1 cellular context compared by ENCODE assay signal in the genomic region with DNA sequence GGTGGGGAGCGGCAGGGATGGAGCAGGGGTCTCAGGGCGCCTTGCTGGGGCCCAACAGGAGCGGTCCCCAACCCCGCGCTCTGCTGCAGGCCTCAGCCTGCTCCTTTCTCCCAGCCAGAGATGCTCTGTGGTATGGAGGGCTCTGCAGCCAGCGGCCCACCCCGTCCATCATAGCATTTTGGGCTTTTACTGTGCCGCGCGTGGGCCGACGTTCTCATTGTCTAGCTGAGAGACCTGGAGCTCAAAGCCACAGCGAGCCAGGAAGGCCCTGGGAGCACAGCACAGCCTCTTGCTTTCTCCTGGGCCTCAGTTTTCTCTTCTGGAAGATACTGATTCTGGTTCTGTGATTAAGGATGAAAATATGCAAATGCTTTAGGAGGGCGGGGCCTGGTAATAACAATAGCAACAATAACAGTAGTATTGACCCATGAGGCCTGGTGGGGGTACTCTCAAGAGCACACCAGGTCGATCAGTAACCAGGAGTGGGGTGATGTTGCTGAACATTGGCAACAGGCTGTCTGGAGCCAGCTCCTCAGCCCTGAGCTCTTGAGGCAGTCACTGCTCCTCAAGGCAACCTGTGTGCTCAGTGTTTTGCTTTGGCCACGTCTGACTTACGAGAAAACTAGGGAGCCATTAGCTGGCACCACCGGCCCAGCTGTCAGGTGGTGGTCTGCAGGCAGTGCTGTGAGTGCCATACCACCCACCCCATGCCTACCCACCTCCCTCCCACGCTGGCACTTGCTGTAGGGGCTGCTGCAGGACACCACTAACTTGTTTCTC.
A peak's percentile ranks its signal among the peaks of the same experiment; 100 is the strongest.
TF ChIP-seq lines count a peak whose summit lies in the region.

No MANE protein-coding gene starts in this region.

TF ChIP-seq in H1, 55 proteins besides CTCF, POLR2A, EP300 and RAD21:
- TF ChIP-seq CBX5 (IDR thresholded peaks at IDR 0.05; ENCODE audit: low read depth, low read length), result no peak
- TF ChIP-seq ASH2L (IDR thresholded peaks at IDR 0.05; ENCODE audit: low read length), result peak; percentile 57
- no peak for TF ChIP-seq TAF1 (IDR thresholded peaks at IDR 0.05; ENCODE audit: low read depth, low read length)
- TF ChIP-seq, protein P1, sequence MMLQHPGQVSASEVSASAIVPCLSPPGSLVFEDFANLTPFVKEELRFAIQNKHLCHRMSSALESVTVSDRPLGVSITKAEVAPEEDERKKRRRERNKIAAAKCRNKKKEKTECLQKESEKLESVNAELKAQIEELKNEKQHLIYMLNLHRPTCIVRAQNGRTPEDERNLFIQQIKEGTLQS (IDR thresholded peaks at IDR 0.05; ENCODE audit: insufficient read depth, low read depth, low read length), result no peak
- no peak for TF ChIP-seq ZNF274 (IDR thresholded peaks at IDR 0.05; ENCODE audit: borderline replicate concordance, extremely low read depth, low read length)
- TF ChIP-seq, protein P2, sequence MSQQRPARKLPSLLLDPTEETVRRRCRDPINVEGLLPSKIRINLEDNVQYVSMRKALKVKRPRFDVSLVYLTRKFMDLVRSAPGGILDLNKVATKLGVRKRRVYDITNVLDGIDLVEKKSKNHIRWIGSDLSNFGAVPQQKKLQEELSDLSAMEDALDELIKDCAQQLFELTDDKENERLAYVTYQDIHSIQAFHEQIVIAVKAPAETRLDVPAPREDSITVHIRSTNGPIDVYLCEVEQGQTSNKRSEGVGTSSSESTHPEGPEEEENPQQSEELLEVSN (IDR thresholded peaks at IDR 0.05), result no peak
